In genomic region chr4:182717788-182718583, GRCh38 we compare ENCODE assay signal across 19 cellular contexts.
DNase-seq lines count a peak whose midpoint lies in the region; ATAC-seq, FAIRE-seq and TF ChIP-seq lines count a peak whose summit lies in the region.
"Had no signal": no experiment of that assay in that cellular context is flagged by ENCODE, and none has a peak within 500 bp of the region (broad histone marks: within the 10 kb centered on the region; RNA-seq: fewer than 3 reads in every experiment).

No MANE protein-coding gene starts in this region.

- H3K9ac ChIP-seq in GM12878 (ENCODE audit: control insufficient read depth, insufficient read depth, low read length) = no peak overlapping the region

- RAD21 ChIA-PET in GM12878 (lab: Charles Lee; ENCODE audit: unreplicated experiment) = no interaction called here

- FAIRE-seq in GM12878 (lab: Jason Lieb, UNC) = peak; percentile 62
- FAIRE-seq: endometrium, frontal cortex had no signal

- DNase-seq in GM12878 (ENCODE audit: low read depth, low spot score) (no peak), T-cell (no peak), CD14-positive monocyte (ENCODE audit: low spot score) (no peak)
- DNase-seq in naive thymus-derived CD8-positive, alpha-beta T cell = no peak
- DNase-seq: activated CD4-positive, alpha-beta memory T cell treated with anti-CD3 and anti-CD28 coated beads for 36 hours; C1 segment of cervical spinal cord; central memory CD4-positive, alpha-beta T cell; DMS53; HFFc6; immature natural killer cell; nucleus accumbens; right lobe of liver; stimulated activated CD4-positive, alpha-beta T cell treated with anti-CD3 and anti-CD28 coated beads, Interleukin-4, amount 100 ng/mL, for 24 hours; tibial artery had no signal

- no peak for TF ChIP-seq POLR2A in GM12878 (IDR thresholded peaks at IDR 0.05; ENCODE audit: low read depth, low read length)

- H4K20me1 ChIP-seq in GM12878 (ENCODE audit: control insufficient read depth, insufficient read depth) = no peaks in the 10 kb centered on the region

- TF ChIP-seq RAD21 in GM12878 (IDR thresholded peaks at IDR 0.05; ENCODE audit: insufficient read depth, low read depth, low read length) = no peak

- no peak overlapping the region for H3K4me3 ChIP-seq in GM12878
- H3K4me3 ChIP-seq: right lobe of liver, tibial artery had no signal

- H3K9me3 Mint-ChIP-seq in T-cell = no peaks in the 10 kb centered on the region
- no peaks in the 10 kb centered on the region for H3K9me3 Mint-ChIP-seq in naive thymus-derived CD8-positive, alpha-beta T cell
- peaks cover 0 to 6% (median 0%) of the 10 kb centered on the region in 7 donors for H3K9me3 Mint-ChIP-seq in CD14-positive monocyte
- H3K9me3 Mint-ChIP-seq: activated CD4-positive, alpha-beta memory T cell treated with anti-CD3 and anti-CD28 coated beads for 36 hours; HFFc6; immature natural killer cell had no signal

- H3K36me3 Mint-ChIP-seq in T-cell (no peaks in the 10 kb centered on the region), CD14-positive monocyte (no peaks in the 10 kb centered on the region)
- no peaks in the 10 kb centered on the region for H3K36me3 Mint-ChIP-seq in naive thymus-derived CD8-positive, alpha-beta T cell
- H3K36me3 Mint-ChIP-seq: activated CD4-positive, alpha-beta memory T cell treated with anti-CD3 and anti-CD28 coated beads for 36 hours; immature natural killer cell had no signal

- intact Hi-C loops in GM12878 (cut with micrococcal nuclease; ENCODE audit: unreplicated experiment) (no loop called here), CD14-positive monocyte (cut with micrococcal nuclease) (no loop called here)

- CTCF ChIA-PET in GM12878 (lab: Yijun Ruan, JAX) (interaction anchor here (0.6 kb wide), 1 partner anchor 866 kb away, joined by 3 read pairs; no protein-coding TSS in a partner anchor), T-cell (lab: Charles Lee) (no interaction called here)

- H3K27ac Mint-ChIP-seq in T-cell (no peak overlapping the region), CD14-positive monocyte (no peak overlapping the region)
- no peak overlapping the region for H3K27ac Mint-ChIP-seq in naive thymus-derived CD8-positive, alpha-beta T cell
- H3K27ac Mint-ChIP-seq: activated CD4-positive, alpha-beta memory T cell treated with anti-CD3 and anti-CD28 coated beads for 36 hours; HFFc6; immature natural killer cell had no signal

- POLR2A ChIA-PET in GM12878 (lab: Charles Lee) (no interaction called here), T-cell (lab: Charles Lee) (no interaction called here)
- POLR2A ChIA-PET in naive thymus-derived CD8-positive, alpha-beta T cell (lab: Charles Lee) = no interaction called here

- H2AFZ ChIP-seq in GM12878 (ENCODE audit: control insufficient read depth, low read depth, low read length) = no peak overlapping the region

- in situ Hi-C loops in GM12878 (cut with MboI) = no loop called here

- WGBS in GM12878 (ENCODE audit: insufficient coverage, insufficient replicate concordance, low lambda C conversion rate, missing lambda C conversion rate) = 6% methylated on average over 6 of the region's 6 CpGs

- H3K27ac ChIP-seq in GM12878 (ENCODE audit: control insufficient read depth, insufficient read depth) = no peak overlapping the region
- H3K27ac ChIP-seq: right lobe of liver, tibial artery had no signal

- H3K27me3 Mint-ChIP-seq in T-cell (peaks cover 0 to 7% of the 10 kb centered on the region in 2 donors), CD14-positive monocyte (ENCODE audit: low read depth in 3 of 3) (peaks cover 0 to 3% (median 3%) of the 10 kb centered on the region in 3 donors)
- peaks cover 1 to 21% (median 4%) of the 10 kb centered on the region in 5 donors for H3K27me3 Mint-ChIP-seq in naive thymus-derived CD8-positive, alpha-beta T cell

- BruUV-seq in GM12878 (replicated peaks; lab: Mats Ljungman, UMichigan) = no TSS peak

- H3K4me3 Mint-ChIP-seq in T-cell (no peak overlapping the region), CD14-positive monocyte (no peak overlapping the region)
- no peak overlapping the region for H3K4me3 Mint-ChIP-seq in naive thymus-derived CD8-positive, alpha-beta T cell
- H3K4me3 Mint-ChIP-seq: activated CD4-positive, alpha-beta memory T cell treated with anti-CD3 and anti-CD28 coated beads for 36 hours; HFFc6; immature natural killer cell had no signal

- SMC1A ChIA-PET in GM12878 (lab: Charles Lee; ENCODE audit: uncharacterized antibody, unreplicated experiment) = interaction anchor here (0.9 kb wide), 1 partner anchor 222 kb away, joined by 3 read pairs; no protein-coding TSS in a partner anchor

- TF ChIP-seq CTCF in GM12878 (IDR thresholded peaks at IDR 0.05 in 2 of 3, conservative IDR thresholded peaks at IDR 0.05 in 1 of 3; ENCODE audit: control insufficient read depth in 2 of 3, extremely low read depth in 1 of 3, insufficient read depth in 1 of 3, low read depth in 3 of 3, low read length in 3 of 3) (no peak), CD14-positive monocyte (IDR thresholded peaks at IDR 0.05) (no peak)

- ATAC-seq in GM19324 (IDR thresholded peaks at IDR 0.05; ENCODE audit: low FRiP score, unreplicated experiment) (peak; percentile 50), HG02571 (IDR thresholded peaks at IDR 0.05; ENCODE audit: unreplicated experiment) (peak; percentile 53), HG03095 (IDR thresholded peaks at IDR 0.05; ENCODE audit: unreplicated experiment) (peak; percentile 83), GM12878 (no peak), T-cell (replicated peaks in 1 of 4) (no peak)
- no peak for ATAC-seq in naive thymus-derived CD8-positive, alpha-beta T cell
- ATAC-seq: right lobe of liver had no signal

- no peak overlapping the region; the same call in 1 of the 2 replicates for H3K4me2 ChIP-seq in GM12878 (ENCODE audit: control insufficient read depth, insufficient read depth)

- H3K4me1 Mint-ChIP-seq in T-cell (no peaks in the 10 kb centered on the region), CD14-positive monocyte (no peaks in the 10 kb centered on the region)
- no peaks in the 10 kb centered on the region for H3K4me1 Mint-ChIP-seq in naive thymus-derived CD8-positive, alpha-beta T cell
- H3K4me1 Mint-ChIP-seq: immature natural killer cell had no signal

- no peaks in the 10 kb centered on the region for H3K36me3 ChIP-seq in GM12878 (ENCODE audit: control insufficient read depth in 2 of 2, insufficient read depth in 2 of 2, low read length in 1 of 2)
- H3K36me3 ChIP-seq: right lobe of liver, tibial artery had no signal

- H3K79me2 ChIP-seq in GM12878 (ENCODE audit: control insufficient read depth, insufficient read depth, low read length) = no peaks in the 10 kb centered on the region

- H3K9me3 ChIP-seq in GM12878 (replicated peaks; ENCODE audit: control insufficient read depth, insufficient read depth, low read length) = no peaks in the 10 kb centered on the region
- H3K9me3 ChIP-seq: right lobe of liver, tibial artery had no signal

- H3K4me1 ChIP-seq in GM12878 (ENCODE audit: control insufficient read depth, insufficient read depth, low read length) = peaks cover 5% of the 10 kb centered on the region
- H3K4me1 ChIP-seq: right lobe of liver, tibial artery had no signal

- TF ChIP-seq EP300 in GM12878 (IDR thresholded peaks at IDR 0.05; ENCODE audit: borderline replicate concordance in 1 of 2, control insufficient read depth in 1 of 2, low read depth in 2 of 2, low read length in 2 of 2) = no peak

- no peaks in the 10 kb centered on the region for H3K27me3 ChIP-seq in GM12878 (replicated peaks in 1 of 2; ENCODE audit: control insufficient read depth in 2 of 2, insufficient read depth in 2 of 2, low read length in 1 of 2)
- H3K27me3 ChIP-seq: right lobe of liver, tibial artery had no signal

TF ChIP-seq in GM12878, 131 proteins besides CTCF, POLR2A, EP300 and RAD21:
- TF ChIP-seq RUNX3 (IDR thresholded peaks at IDR 0.05; ENCODE audit: low read length) = peak; percentile 23; the same call in 1 of the 2 replicates
- TF ChIP-seq RCOR1 (conservative IDR thresholded peaks at IDR 0.05; ENCODE audit: low read depth, low read length) = no peak

Comparison
In these comparisons a context has a peak if more than half of its experiments do, and no peak if none do; other contexts are left out.
1. ATAC-seq: peak in GM19324 (single experiment), HG02571 (single experiment) and HG03095 (single experiment); none in GM12878 (single experiment), T-cell (0 of 4) and naive thymus-derived CD8-positive, alpha-beta T cell (0 of 2).